ENCODE assay signal across 13 cellular contexts in the genomic region with DNA sequence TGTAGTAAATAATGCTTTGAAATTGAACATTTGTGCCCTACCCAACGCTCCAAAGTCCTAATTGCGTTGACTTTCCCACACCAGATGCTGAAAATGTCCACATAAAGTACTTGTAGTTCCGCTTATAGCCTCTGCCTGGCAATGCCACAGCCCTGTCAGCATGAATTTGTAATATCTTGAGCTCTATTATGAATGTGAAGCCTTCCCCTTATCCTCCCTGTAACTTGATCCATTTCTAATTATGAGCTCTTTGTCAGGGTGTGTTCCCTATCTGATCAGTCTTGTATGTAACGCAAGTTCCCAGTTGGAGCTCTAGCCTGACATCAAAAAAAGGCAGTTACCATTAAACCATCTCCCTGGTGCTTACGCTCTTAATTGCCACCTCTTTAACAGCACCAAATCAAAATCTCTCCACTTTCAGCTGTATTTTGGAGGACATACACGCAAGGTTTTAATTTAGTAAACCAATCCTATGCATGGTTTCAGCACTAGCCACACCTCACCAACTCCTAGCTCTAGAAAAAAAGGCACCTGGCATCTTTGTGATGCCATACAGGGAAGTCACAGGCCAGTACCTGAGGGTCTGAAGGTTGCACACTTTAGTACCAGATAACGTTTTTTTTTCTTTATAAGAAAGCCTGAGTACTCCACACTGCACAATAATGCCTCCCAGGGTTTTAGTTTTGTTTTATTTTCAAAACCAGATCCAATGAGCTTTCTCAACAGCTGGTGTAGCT.
DNase-seq lines count a peak whose midpoint lies in the region; ATAC-seq, FAIRE-seq and TF ChIP-seq lines count a peak whose summit lies in the region.
"Had no signal": no experiment of that assay in that cellular context is flagged by ENCODE, and none has a peak within 500 bp of the region (broad histone marks: within the 10 kb centered on the region; RNA-seq: fewer than 3 reads in every experiment).

No MANE protein-coding gene starts in this region.

- no peak overlapping the region for H3K27ac ChIP-seq in prostate gland
- H3K27ac ChIP-seq: HL-60 had no signal

- no peaks in the 10 kb centered on the region for H3K36me3 ChIP-seq in prostate gland

- no peaks in the 10 kb centered on the region for H3K9me3 ChIP-seq in prostate gland

- TF ChIP-seq POLR2A in H54 (IDR thresholded peaks at IDR 0.05; ENCODE audit: low read depth, low read length), result no peak
- TF ChIP-seq POLR2A in prostate gland (IDR thresholded peaks at IDR 0.05), result no peak

- FAIRE-seq in H54 (lab: Jason Lieb, UNC), result peak; percentile 33

- no peak for ATAC-seq in sciatic nerve
- ATAC-seq: naive thymus-derived CD8-positive, alpha-beta T cell; PC-3 had no signal

- WGBS in prostate gland, result 85% methylated on average over 7 of the region's 7 CpGs

- H3K4me3 ChIP-seq in prostate gland, result no peak overlapping the region

- H3K27me3 ChIP-seq in prostate gland (replicated peaks; ENCODE audit: insufficient read depth), result no peaks in the 10 kb centered on the region

- intact Hi-C loops in sciatic nerve (cut with DNase I), result no loop called here
- intact Hi-C loops in prostate gland (cut with DNase I), result no loop called here

- DNase-seq in H54 (ENCODE audit: insufficient read length, low spot score) (no peak), NCI-H187 (lab: John Stamatoyannopoulos, UW) (peak; percentile 46 to 53), NCI-H526 (lab: John Stamatoyannopoulos, UW) (peak; percentile 72 to 78), left kidney (ENCODE audit: low read depth, low spot score) (peak; percentile 15), sciatic nerve (ENCODE audit: low spot score) (no peak), germinal center (ENCODE audit: low spot score) (no peak), prostate gland (ENCODE audit: low spot score) (no peak), hypothalamus (lab: John Stamatoyannopoulos, UW) (no peak)
- DNase-seq: amniotic stem cell; naive thymus-derived CD8-positive, alpha-beta T cell; NCI-H446; PC-3 had no signal

- no peak for TF ChIP-seq CTCF in prostate gland (IDR thresholded peaks at IDR 0.05)

- no peaks in the 10 kb centered on the region for H3K4me1 ChIP-seq in prostate gland (replicated peaks)

Comparison
In these comparisons a context has a peak if more than half of its experiments do, and no peak if none do; other contexts are left out.
1. DNase-seq: peak in NCI-H187 (2 of 2), NCI-H526 (2 of 2) and left kidney (single experiment); none in H54 (single experiment), sciatic nerve (single experiment), germinal center (single experiment), prostate gland (single experiment) and hypothalamus (0 of 51).